ENCODE assay signal across 8 cellular contexts in genomic region chr12:56644654-56645053, GRCh38. TPM values are rescaled to one million over a fixed set of nuclear protein-coding genes. Genes with fewer than 3 reads are reported as not detected.
DNase-seq lines count a peak whose midpoint lies in the region; ATAC-seq and TF ChIP-seq lines count a peak whose summit lies in the region.

No MANE protein-coding gene starts in this region.

- TF ChIP-seq CTCF in GM12864 (IDR thresholded peaks at IDR 0.05; ENCODE audit: low read depth, low read length, missing control alignments) (no peak), fibroblast of pulmonary artery (IDR thresholded peaks at IDR 0.05; ENCODE audit: low read length, missing control alignments) (no peak), retinal pigment epithelial cell (conservative IDR thresholded peaks at IDR 0.05; ENCODE audit: low read depth, low read length) (no peak)

- ATAC-seq in HG02981 (IDR thresholded peaks at IDR 0.05; ENCODE audit: unreplicated experiment) (no peak), GM18873 (IDR thresholded peaks at IDR 0.05; ENCODE audit: low FRiP score, unreplicated experiment) (no peak)

- H3K4me3 ChIP-seq in GM12864 (ENCODE audit: low read depth, low read length) (peak overlapping the region; percentile 76), fibroblast of pulmonary artery (replicated peaks; ENCODE audit: low read depth, low read length) (peak overlapping the region; percentile 100), retinal pigment epithelial cell (ENCODE audit: low read length) (peak overlapping the region; percentile 100)

- in situ Hi-C loops in SK-MEL-5 (cut with HindIII; ENCODE audit: low pct_unique_long_range_greater_than_20kb, low sequenced_read_pairs), result no loop called here

- DNase-seq in GM12864 (ENCODE audit: low read depth), result no peak
- DNase-seq in SK-MEL-5 (ENCODE audit: low read depth, low spot score), result peak; percentile 35
- no peak for DNase-seq in fibroblast of pulmonary artery (ENCODE audit: low read depth)
- no peak for DNase-seq in retinal pigment epithelial cell (ENCODE audit: low read depth)
- DNase-seq in CD1c-positive myeloid dendritic cell (ENCODE audit: extremely low spot score), result no peak
- no peak for DNase-seq in NCI-H748 treated with DMSO at 0.1 percent for 48 hours (lab: John Stamatoyannopoulos, UW)

RNA-seq across cellular contexts. Expression of gene ATP5F1B, which starts 1.1 kb away (rescaled TPM):
- total RNA-seq in SK-MEL-5 (2014; rRNA removed; shearing (Covaris generic)), result 1,074 and 1,136 TPM in 2 replicates
- polyA plus RNA-seq in SK-MEL-5 (2015; cell fraction: cytosol; rRNA removed), result 1,556 and 1,657 TPM in 2 replicates
- 1,060 and 1,083 TPM in 2 replicates for polyA plus RNA-seq in SK-MEL-5 (2015; cell fraction: nucleus; rRNA removed)

RNA-seq across cellular contexts. Expression of gene BAZ2A, which starts 14.5 kb away (rescaled TPM):
- total RNA-seq in SK-MEL-5 (2014; rRNA removed; shearing (Covaris generic)), result 15.4 and 27.9 TPM in 2 replicates
- polyA plus RNA-seq in SK-MEL-5 (2015; cell fraction: cytosol; rRNA removed), result 73.0 and 93.1 TPM in 2 replicates
- polyA plus RNA-seq in SK-MEL-5 (2015; cell fraction: nucleus; rRNA removed), result 87.8 and 116 TPM in 2 replicates

RNA-seq across cellular contexts. Expression of gene PTGES3, which starts 43.4 kb away (rescaled TPM):
- 89.1 and 98.9 TPM in 2 replicates for total RNA-seq in SK-MEL-5 (2014; rRNA removed; shearing (Covaris generic))
- polyA plus RNA-seq in SK-MEL-5 (2015; cell fraction: cytosol; rRNA removed), result 203 and 262 TPM in 2 replicates
- polyA plus RNA-seq in SK-MEL-5 (2015; cell fraction: nucleus; rRNA removed), result 72.0 and 83.4 TPM in 2 replicates
